In the genomic region with DNA sequence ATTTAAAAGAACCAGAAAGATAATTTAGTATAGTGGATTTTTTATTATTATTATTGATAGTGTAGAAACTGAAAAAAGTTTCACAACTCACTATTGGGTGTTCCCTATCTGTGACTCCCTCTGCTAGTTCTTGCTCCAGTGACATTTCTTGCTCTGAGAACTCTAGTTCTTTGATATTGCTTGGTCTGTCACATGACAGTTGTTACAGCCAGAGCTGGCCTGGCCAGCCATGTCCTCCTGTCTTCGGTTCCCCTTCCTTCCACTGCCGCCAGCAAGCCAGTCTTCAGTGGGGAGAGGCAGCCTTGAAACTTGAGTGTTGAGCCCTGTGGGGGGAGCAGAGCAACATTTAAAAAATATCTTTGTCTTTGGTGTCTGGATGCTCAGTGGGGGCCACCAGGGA, we compare ENCODE assay signal across 13 cellular contexts.
"Had no signal": no experiment of that assay in that cellular context is flagged by ENCODE, and none has a peak within 500 bp of the region (broad histone marks: within the 10 kb centered on the region; RNA-seq: fewer than 3 reads in every experiment).

No MANE protein-coding gene starts in this region.

- H3K4me3 ChIP-seq: esophagus squamous epithelium, lung, prostate gland had no signal

- H3K27ac Mint-ChIP-seq: activated CD4-positive, alpha-beta memory T cell treated with anti-CD3 and anti-CD28 coated beads, Interleukin-2, amount 10 ng/mL, durations not matched to agents 7 days and 5 days; activated naive CD8-positive, alpha-beta T cell treated with anti-CD3 and anti-CD28 coated beads for 36 hours; activated T-cell treated with anti-CD3 and anti-CD28 coated beads, Interleukin-2, amount 50 U/mL, for 72 hours had no signal

- H3K9me3 Mint-ChIP-seq: activated CD4-positive, alpha-beta memory T cell treated with anti-CD3 and anti-CD28 coated beads, Interleukin-2, amount 10 ng/mL, durations not matched to agents 7 days and 5 days; activated naive CD8-positive, alpha-beta T cell treated with anti-CD3 and anti-CD28 coated beads for 36 hours; activated T-cell treated with anti-CD3 and anti-CD28 coated beads, Interleukin-2, amount 50 U/mL, for 72 hours had no signal

- ATAC-seq: activated T-cell treated with anti-CD3 and anti-CD28 coated beads, Interleukin-2, amount 50 U/mL, for 72 hours; naive thymus-derived CD8-positive, alpha-beta T cell had no signal

- H3K36me3 Mint-ChIP-seq: activated naive CD8-positive, alpha-beta T cell treated with anti-CD3 and anti-CD28 coated beads for 36 hours; naive thymus-derived CD8-positive, alpha-beta T cell had no signal

- H3K4me1 Mint-ChIP-seq: activated CD4-positive, alpha-beta memory T cell treated with anti-CD3 and anti-CD28 coated beads, Interleukin-2, amount 10 ng/mL, durations not matched to agents 7 days and 5 days had no signal

- H3K4me3 Mint-ChIP-seq: activated CD4-positive, alpha-beta memory T cell treated with anti-CD3 and anti-CD28 coated beads, Interleukin-2, amount 10 ng/mL, durations not matched to agents 7 days and 5 days; activated naive CD8-positive, alpha-beta T cell treated with anti-CD3 and anti-CD28 coated beads for 36 hours; activated T-cell treated with anti-CD3 and anti-CD28 coated beads, Interleukin-2, amount 50 U/mL, for 72 hours; naive thymus-derived CD8-positive, alpha-beta T cell had no signal

- H3K36me3 ChIP-seq: esophagus squamous epithelium, prostate gland had no signal

- H3K27ac ChIP-seq: esophagus squamous epithelium, prostate gland had no signal

- H3K4me1 ChIP-seq: prostate gland had no signal

- H3K9me3 ChIP-seq: prostate gland had no signal

- DNase-seq: activated CD4-positive, alpha-beta memory T cell treated with anti-CD3 and anti-CD28 coated beads, Interleukin-2, amount 10 ng/mL, durations not matched to agents 7 days and 5 days; activated CD4-positive, CD25-positive, alpha-beta regulatory T cell treated with anti-CD3 and anti-CD28 coated beads, Interleukin-2, amount 50 U/mL, for 72 hours; activated gamma-delta T cell treated with Interleukin-2 at 50 U/mL for 16 hours; activated naive CD8-positive, alpha-beta T cell treated with anti-CD3 and anti-CD28 coated beads for 36 hours; activated T-cell treated with anti-CD3 and anti-CD28 coated beads, Interleukin-2, amount 50 U/mL, for 72 hours; esophagus squamous epithelium; foreskin fibroblast; kidney; naive thymus-derived CD8-positive, alpha-beta T cell; stimulated activated CD4-positive, alpha-beta T cell treated with anti-CD3 and anti-CD28 coated beads, Interleukin-2, amount 100 ng/mL, for 48 hours; stimulated activated naive CD4-positive, alpha-beta T cell treated with Interleukin-2 at 50 U/mL for 16 hours had no signal
